Comparison of ENCODE assay signal across 13 cellular contexts in genomic region chr6:140202964-140203363, GRCh38.
"Had no signal": no experiment of that assay in that cellular context is flagged by ENCODE, and none has a peak within 500 bp of the region (broad histone marks: within the 10 kb centered on the region; RNA-seq: fewer than 3 reads in every experiment).

No MANE protein-coding gene starts in this region.

- H3K9me3 ChIP-seq: esophagus squamous epithelium, heart left ventricle had no signal

- H3K4me1 ChIP-seq: foreskin keratinocyte had no signal

- H3K27ac ChIP-seq: esophagus squamous epithelium, foreskin keratinocyte, WERI-Rb-1 had no signal

- H3K27me3 ChIP-seq: esophagus squamous epithelium, foreskin keratinocyte, heart left ventricle had no signal

- ATAC-seq: foreskin keratinocyte; left lobe of liver; natural killer cell treated with Interleukin-12 subunit alpha and Interleukin-12 subunit beta and Interleukin-15 and Interleukin-18, amount 100 ng/mL, for 72 hours; right cardiac atrium; T-helper 17 cell had no signal

- DNase-seq: activated CD4-positive, alpha-beta memory T cell treated with anti-CD3 and anti-CD28 coated beads, Interleukin-2, amount 10 ng/mL, durations not matched to agents 7 days and 5 days; activated naive CD4-positive, alpha-beta T cell treated with anti-CD3 and anti-CD28 coated beads, Interleukin-2, amount 10 ng/mL, durations not matched to agents 7 days and 5 days; activated T-cell treated with anti-CD3 and anti-CD28 coated beads, Interleukin-2, amount 50 U/mL, for 24 hours; esophagus squamous epithelium; foreskin keratinocyte; heart left ventricle; mesendoderm; right cardiac atrium; small intestine; T-helper 17 cell; WERI-Rb-1 had no signal

- H3K4me3 ChIP-seq: esophagus squamous epithelium, heart left ventricle had no signal

- H3K36me3 ChIP-seq: esophagus squamous epithelium, heart left ventricle, WERI-Rb-1 had no signal
